ENCODE assay signal across 21 cellular contexts in the genomic region with DNA sequence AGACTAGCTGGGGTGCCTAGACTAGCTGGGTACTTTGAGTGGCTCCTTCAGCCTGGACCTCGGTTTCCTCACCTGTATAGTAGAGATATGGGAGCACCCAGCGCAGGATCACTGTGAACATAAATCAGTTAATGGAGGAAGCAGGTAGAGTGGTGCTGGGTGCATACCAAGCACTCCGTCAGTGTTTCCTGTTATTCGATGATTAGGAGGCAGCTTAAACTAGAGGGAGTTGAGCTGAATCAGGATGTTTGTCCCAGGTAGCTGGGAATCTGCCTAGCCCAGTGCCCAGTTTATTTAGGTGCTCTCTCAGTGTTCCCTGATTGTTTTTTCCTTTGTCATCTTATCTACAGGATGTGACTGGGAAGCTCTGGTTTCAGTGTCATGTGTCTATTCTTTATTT. TPM values are rescaled to one million over a fixed set of nuclear protein-coding genes. Genes with fewer than 3 reads are reported as not detected.
A peak's percentile ranks its signal among the peaks of the same experiment; 100 is the strongest.
DNase-seq lines count a peak whose midpoint lies in the region; ATAC-seq and TF ChIP-seq lines count a peak whose summit lies in the region.
"Had no signal": no experiment of that assay in that cellular context is flagged by ENCODE, and none has a peak within 500 bp of the region (broad histone marks: within the 10 kb centered on the region; RNA-seq: fewer than 3 reads in every experiment).

No MANE protein-coding gene starts in this region.

- H3K9me3 ChIP-seq in CD4-positive, CD25-positive, alpha-beta regulatory T cell (ENCODE audit: control insufficient read depth in 2 of 2, low read length in 2 of 2) = no peaks in the 10 kb centered on the region
- no peaks in the 10 kb centered on the region for H3K9me3 ChIP-seq in lower lobe of right lung
- H3K9me3 ChIP-seq: SJSA1 had no signal

- H3K4me1 ChIP-seq in CD4-positive, CD25-positive, alpha-beta regulatory T cell (ENCODE audit: control insufficient read depth, insufficient read depth, low read length, poor library complexity, severe bottlenecking) = no peaks in the 10 kb centered on the region
- peaks cover 23% of the 10 kb centered on the region for H3K4me1 ChIP-seq in lower lobe of right lung
- H3K4me1 ChIP-seq: SJSA1 had no signal

- peak overlapping the region; percentile 6 to 69 (median 56) for H3K27ac Mint-ChIP-seq in CD4-positive, CD25-positive, alpha-beta regulatory T cell
- H3K27ac Mint-ChIP-seq in brain = peak overlapping the region in 4 of 5 experiments; percentile 51 to 97 (median 88)
- H3K27ac Mint-ChIP-seq: activated naive CD8-positive, alpha-beta T cell treated with anti-CD3 and anti-CD28 coated beads, Interleukin-2, amount 50 U/mL, for 24 hours; dendritic cell treated with granulocyte-macrophage colony-stimulating factor and Interleukin-4, amounts not matched to agents 40 ng/mL and 50 ng/mL, for 4 days had no signal

- peaks cover 0 to 17% (median 2%) of the 10 kb centered on the region in 4 donors for H3K4me1 Mint-ChIP-seq in CD4-positive, CD25-positive, alpha-beta regulatory T cell
- peaks cover 50% of the 10 kb centered on the region for H3K4me1 Mint-ChIP-seq in brain

- no peak overlapping the region for H3K4me3 ChIP-seq in CD4-positive, CD25-positive, alpha-beta regulatory T cell (ENCODE audit: low read depth, low read length)
- H3K4me3 ChIP-seq in lower lobe of right lung = no peak overlapping the region
- H3K4me3 ChIP-seq: GM23248, SJSA1 had no signal

- H3K36me3 ChIP-seq in CD4-positive, CD25-positive, alpha-beta regulatory T cell (ENCODE audit: control insufficient read depth, insufficient read depth, low read length) = no peaks in the 10 kb centered on the region
- no peaks in the 10 kb centered on the region for H3K36me3 ChIP-seq in lower lobe of right lung

- no peak for DNase-seq in CD4-positive, CD25-positive, alpha-beta regulatory T cell
- DNase-seq in lower lobe of right lung (no peak), GM20000 (ENCODE audit: low spot score) (no peak)
- DNase-seq in activated CD8-positive, alpha-beta memory T cell treated with anti-CD3 and anti-CD28 coated beads for 24 hours = no peak
- DNase-seq: activated naive CD8-positive, alpha-beta T cell treated with anti-CD3 and anti-CD28 coated beads, Interleukin-2, amount 50 U/mL, for 24 hours; GM23248; kidney glomerular epithelial cell; NCI-H1048; NCI-H2029; PC-3; retina; stimulated activated CD4-positive, alpha-beta T cell treated with anti-CD3 and anti-CD28 coated beads, Interleukin-12 subunit alpha, Interleukin-12 subunit beta, amount 100 ng/mL, for 4 hours had no signal

- intact Hi-C loops in lower lobe of right lung (cut with DNase I) = no loop called here

- no peak overlapping the region for H3K27ac ChIP-seq in CD4-positive, CD25-positive, alpha-beta regulatory T cell (ENCODE audit: insufficient read depth, low read length, poor library complexity, severe bottlenecking)
- peak overlapping the region; percentile 31 for H3K27ac ChIP-seq in lower lobe of right lung
- H3K27ac ChIP-seq: C4-2B, GM23248, SJSA1 had no signal

- no peak overlapping the region for H3K4me3 Mint-ChIP-seq in CD4-positive, CD25-positive, alpha-beta regulatory T cell
- peak overlapping the region in 1 of 5 experiments; percentile 42 for H3K4me3 Mint-ChIP-seq in brain
- H3K4me3 Mint-ChIP-seq: activated naive CD8-positive, alpha-beta T cell treated with anti-CD3 and anti-CD28 coated beads, Interleukin-2, amount 50 U/mL, for 24 hours; dendritic cell treated with granulocyte-macrophage colony-stimulating factor and Interleukin-4, amounts not matched to agents 40 ng/mL and 50 ng/mL, for 4 days had no signal

- H3K27me3 ChIP-seq in CD4-positive, CD25-positive, alpha-beta regulatory T cell (ENCODE audit: control insufficient read depth, insufficient read depth, low read length) = no peaks in the 10 kb centered on the region
- no peaks in the 10 kb centered on the region for H3K27me3 ChIP-seq in lower lobe of right lung (ENCODE audit: low read depth)
- H3K27me3 ChIP-seq: SJSA1 had no signal

- no peaks in the 10 kb centered on the region for H3K36me3 Mint-ChIP-seq in CD4-positive, CD25-positive, alpha-beta regulatory T cell
- H3K36me3 Mint-ChIP-seq in brain = peaks cover 7% of the 10 kb centered on the region

- peak; percentile 20 to 45 for ATAC-seq in CD4-positive, CD25-positive, alpha-beta regulatory T cell (ENCODE audit: low read depth in 2 of 2)
- ATAC-seq in lower lobe of right lung (no peak), HG03442 (IDR thresholded peaks at IDR 0.05; ENCODE audit: unreplicated experiment) (no peak)
- ATAC-seq: activated CD4-positive, CD25-positive, alpha-beta regulatory T cell treated with anti-CD3 and anti-CD28 coated beads, Interleukin-2, amount 50 U/mL, for 24 hours; activated naive CD8-positive, alpha-beta T cell treated with anti-CD3 and anti-CD28 coated beads, Interleukin-2, amount 50 U/mL, for 24 hours; PC-3 had no signal

- no peaks in the 10 kb centered on the region for H3K9me3 Mint-ChIP-seq in CD4-positive, CD25-positive, alpha-beta regulatory T cell
- H3K9me3 Mint-ChIP-seq in brain = no peaks in the 10 kb centered on the region
- H3K9me3 Mint-ChIP-seq: activated naive CD8-positive, alpha-beta T cell treated with anti-CD3 and anti-CD28 coated beads, Interleukin-2, amount 50 U/mL, for 24 hours; dendritic cell treated with granulocyte-macrophage colony-stimulating factor and Interleukin-4, amounts not matched to agents 40 ng/mL and 50 ng/mL, for 4 days had no signal

- H3K27me3 Mint-ChIP-seq in CD4-positive, CD25-positive, alpha-beta regulatory T cell = no peaks in the 10 kb centered on the region
- no peaks in the 10 kb centered on the region for H3K27me3 Mint-ChIP-seq in brain

- TF ChIP-seq CTCF in brain (conservative IDR thresholded peaks at IDR 0.05) = no peak
- no peak for TF ChIP-seq CTCF in lower lobe of right lung (IDR thresholded peaks at IDR 0.05)
- TF ChIP-seq CTCF in GM20000 (IDR thresholded peaks at IDR 0.05; ENCODE audit: extremely low read depth, missing control alignments) = no peak

RNA-seq across cellular contexts. Expression of gene TMEM235, which starts 8.4 kb away (rescaled TPM):
- not detected for total RNA-seq in CD4-positive, CD25-positive, alpha-beta regulatory T cell
- polyA plus RNA-seq in CD4-positive, CD25-positive, alpha-beta regulatory T cell = not detected
- polyA plus RNA-seq in brain (ENCODE audit: insufficient read depth, low read depth, low replicate concordance) = 9.8 TPM
- total RNA-seq in lower lobe of right lung = not detected
- total RNA-seq: epithelial cell of proximal tubule, frontal cortex, GM23248, mucosa of gallbladder, PC-3, SJSA1 had no signal
- polyA plus RNA-seq: GM23248 had no signal

RNA-seq across cellular contexts. Expression of gene BIRC5, which starts 9.0 kb away (rescaled TPM):
- total RNA-seq in CD4-positive, CD25-positive, alpha-beta regulatory T cell = 2.7 TPM
- polyA plus RNA-seq in CD4-positive, CD25-positive, alpha-beta regulatory T cell = 10 to 100 TPM in 1 of 4 donors, 1 to 10 TPM in 3; 2.8 to 11.5 (median 7.5) TPM
- 66.4 TPM for polyA plus RNA-seq in brain (ENCODE audit: insufficient read depth, low read depth, low replicate concordance)
- 1.8 TPM for total RNA-seq in lower lobe of right lung

RNA-seq across cellular contexts. Expression of gene AFMID, which starts 35.9 kb away (rescaled TPM):
- total RNA-seq in CD4-positive, CD25-positive, alpha-beta regulatory T cell = 3.5 TPM
- polyA plus RNA-seq in CD4-positive, CD25-positive, alpha-beta regulatory T cell = 1 to 10 TPM; 1.8 to 5.5 (median 2.6) TPM
- 36.1 TPM for polyA plus RNA-seq in brain (ENCODE audit: insufficient read depth, low read depth, low replicate concordance)
- 38.6 TPM for total RNA-seq in lower lobe of right lung

RNA-seq across cellular contexts. Expression of gene TK1, which starts 36.2 kb away (rescaled TPM):
- 3.2 TPM for total RNA-seq in CD4-positive, CD25-positive, alpha-beta regulatory T cell
- polyA plus RNA-seq in CD4-positive, CD25-positive, alpha-beta regulatory T cell = 10 to 100 TPM; 12.4 to 33.8 (median 15.0) TPM
- polyA plus RNA-seq in brain (ENCODE audit: insufficient read depth, low read depth, low replicate concordance) = 45.3 TPM
- total RNA-seq in lower lobe of right lung = 6.6 TPM

RNA-seq across cellular contexts. Expression of gene SYNGR2, which starts 54.7 kb away (rescaled TPM):
- total RNA-seq in CD4-positive, CD25-positive, alpha-beta regulatory T cell = 58.5 TPM
- 100 to 1,000 TPM; 156 to 180 (median 170) TPM for polyA plus RNA-seq in CD4-positive, CD25-positive, alpha-beta regulatory T cell
- polyA plus RNA-seq in brain (ENCODE audit: insufficient read depth, low read depth, low replicate concordance) = 88.2 TPM
- 217 TPM for total RNA-seq in lower lobe of right lung

Comparison
In these comparisons a context has a peak if more than half of its experiments do, and no peak if none do; other contexts are left out.
1. ATAC-seq: peak in CD4-positive, CD25-positive, alpha-beta regulatory T cell (2 of 2); none in lower lobe of right lung (0 of 2) and HG03442 (single experiment).